Comparison of ENCODE assay signal across 27 cellular contexts in genomic region chrX:132086717-132087116, GRCh38. TPM values are rescaled to one million over a fixed set of nuclear protein-coding genes. Genes with fewer than 3 reads are reported as not detected.
DNase-seq lines count a peak whose midpoint lies in the region; ATAC-seq, FAIRE-seq and TF ChIP-seq lines count a peak whose summit lies in the region.
"Had no signal": no experiment of that assay in that cellular context is flagged by ENCODE, and none has a peak within 500 bp of the region (broad histone marks: within the 10 kb centered on the region; RNA-seq: fewer than 3 reads in every experiment).

No MANE protein-coding gene starts in this region.

- H2AFZ ChIP-seq in astrocyte (ENCODE audit: low read depth, low read length) (no peak overlapping the region), neuronal stem cell (ENCODE audit: low read length) (no peak overlapping the region)

- H2BK5ac ChIP-seq in neuronal stem cell (ENCODE audit: low read length), result no peak overlapping the region

- no peaks in the 10 kb centered on the region for H3K36me3 Mint-ChIP-seq in astrocyte (ENCODE audit: low read depth, unreplicated experiment)
- H3K36me3 Mint-ChIP-seq: activated naive CD4-positive, alpha-beta T cell treated with anti-CD3 and anti-CD28 coated beads, Interleukin-2, amount 10 ng/mL, durations not matched to agents 7 days and 5 days; naive thymus-derived CD4-positive, alpha-beta T cell had no signal

- no peak overlapping the region for H3K4me3 Mint-ChIP-seq in astrocyte (ENCODE audit: unreplicated experiment)
- H3K4me3 Mint-ChIP-seq: activated CD8-positive, alpha-beta T cell treated with anti-CD3 and anti-CD28 coated beads, Interleukin-2, amount 10 ng/mL, durations not matched to agents 7 days and 5 days; activated naive CD4-positive, alpha-beta T cell treated with anti-CD3 and anti-CD28 coated beads, Interleukin-2, amount 10 ng/mL, durations not matched to agents 7 days and 5 days; IgD-negative memory B cell; naive thymus-derived CD4-positive, alpha-beta T cell had no signal

- H2AK5ac ChIP-seq in neuronal stem cell (ENCODE audit: low read depth, low read length), result no peak overlapping the region

- H4K91ac ChIP-seq in neuronal stem cell (ENCODE audit: low read depth, low read length, poor library complexity), result no peak overlapping the region

- H3K4me3 ChIP-seq in A549 (no peak overlapping the region), astrocyte (ENCODE audit: insufficient read depth, low read depth, low read length) (no peak overlapping the region), fibroblast of villous mesenchyme (ENCODE audit: low read depth, low read length) (no peak overlapping the region), neuronal stem cell (ENCODE audit: low read length in 2 of 2) (no peak overlapping the region), right atrium auricular region (no peak overlapping the region)
- H3K4me3 ChIP-seq: ascending aorta, heart left ventricle, upper lobe of left lung had no signal

- DNase-seq in A549 (ENCODE audit: low read depth in 1 of 2, low spot score in 1 of 2) (no peak), HT1080 (ENCODE audit: low read depth) (peak; percentile 56), astrocyte (ENCODE audit: low read depth) (peak; percentile 6), fibroblast of villous mesenchyme (ENCODE audit: low read depth) (peak; percentile 33), neuronal stem cell (ENCODE audit: low spot score) (no peak), right atrium auricular region (ENCODE audit: low spot score) (no peak), NCI-H1436 (lab: John Stamatoyannopoulos, UW) (no peak)
- no peak for DNase-seq in stimulated activated CD4-positive, alpha-beta T cell treated with anti-CD3 and anti-CD28 coated beads, Interleukin-2, amount 100 ng/mL, for 48 hours
- DNase-seq: ACHN; activated CD4-positive, CD25-positive, alpha-beta regulatory T cell; activated CD8-positive, alpha-beta T cell treated with anti-CD3 and anti-CD28 coated beads, Interleukin-2, amount 10 ng/mL, durations not matched to agents 7 days and 5 days; activated naive CD4-positive, alpha-beta T cell treated with anti-CD3 and anti-CD28 coated beads, Interleukin-2, amount 10 ng/mL, durations not matched to agents 7 days and 5 days; activated T-cell treated with anti-CD3 and anti-CD28 coated beads, Interleukin-2, amount 50 U/mL, for 1 hour; C1 segment of cervical spinal cord; effector memory CD4-positive, alpha-beta T cell; heart left ventricle; left colon; naive thymus-derived CD4-positive, alpha-beta T cell; NCI-H1436 treated with DMSO at 0.1 percent for 48 hours; NCI-H524 treated with DMSO at 0.1 percent for 48 hours; T1000; upper lobe of left lung had no signal

- no peak for FAIRE-seq in A549 (lab: Jason Lieb, UNC)
- FAIRE-seq in astrocyte (lab: Jason Lieb, UNC), result peak; percentile 50
- FAIRE-seq: H1 had no signal

- no peaks in the 10 kb centered on the region for H3K27me3 Mint-ChIP-seq in astrocyte (ENCODE audit: low read depth, unreplicated experiment)

- H3K79me2 ChIP-seq in astrocyte (ENCODE audit: insufficient read depth, low read length), result no peaks in the 10 kb centered on the region

- no peak overlapping the region for H3K4ac ChIP-seq in neuronal stem cell (ENCODE audit: low read length)

- peak overlapping the region; percentile 41 for H3K27ac Mint-ChIP-seq in astrocyte (ENCODE audit: unreplicated experiment)
- H3K27ac Mint-ChIP-seq: activated CD8-positive, alpha-beta T cell treated with anti-CD3 and anti-CD28 coated beads, Interleukin-2, amount 10 ng/mL, durations not matched to agents 7 days and 5 days; activated naive CD4-positive, alpha-beta T cell treated with anti-CD3 and anti-CD28 coated beads, Interleukin-2, amount 10 ng/mL, durations not matched to agents 7 days and 5 days; IgD-negative memory B cell; naive thymus-derived CD4-positive, alpha-beta T cell had no signal

- H2BK12ac ChIP-seq in neuronal stem cell (ENCODE audit: low read length), result no peak overlapping the region

- H3K36me3 ChIP-seq in astrocyte (ENCODE audit: insufficient read depth, low read length) (no peaks in the 10 kb centered on the region), neuronal stem cell (replicated peaks in 1 of 2; ENCODE audit: control insufficient read depth in 2 of 2, insufficient read depth in 2 of 2, low read length in 2 of 2) (no peaks in the 10 kb centered on the region), right atrium auricular region (no peaks in the 10 kb centered on the region)
- H3K36me3 ChIP-seq: ascending aorta, heart left ventricle, upper lobe of left lung had no signal

- H2BK15ac ChIP-seq in neuronal stem cell (ENCODE audit: low read length), result no peak overlapping the region

- H3K4me1 Mint-ChIP-seq in astrocyte (ENCODE audit: low read depth, unreplicated experiment), result peaks cover 3% of the 10 kb centered on the region

- WGBS in A549 (ENCODE audit: missing lambda C conversion rate), result 0% methylated on average over 1 of the region's 1 CpG
- no CpG with 5 or more reads among the region's 1 CpG for WGBS in neuronal stem cell (ENCODE audit: extremely low coverage in 2 of 2, insufficient read length in 2 of 2, insufficient replicate concordance in 1 of 2), 2 donors

- no peak overlapping the region for H3K9ac ChIP-seq in astrocyte (ENCODE audit: low read length)
- H3K9ac ChIP-seq in neuronal stem cell (ENCODE audit: low read depth, low read length, poor library complexity), result no peak overlapping the region

- H4K8ac ChIP-seq in neuronal stem cell (ENCODE audit: low read depth, low read length), result no peak overlapping the region

- no peaks in the 10 kb centered on the region for H3K79me1 ChIP-seq in neuronal stem cell (ENCODE audit: low read depth, low read length)

- H2BK120ac ChIP-seq in neuronal stem cell (ENCODE audit: low read depth, low read length), result no peak overlapping the region

- H3K27me3 ChIP-seq in astrocyte (ENCODE audit: insufficient read depth, low read length) (no peaks in the 10 kb centered on the region), neuronal stem cell (ENCODE audit: control insufficient read depth in 3 of 3, insufficient read depth in 3 of 3, low read depth in 1 of 3, low read length in 3 of 3) (peaks cover 0 to 42% (median 0%) of the 10 kb centered on the region in 3 experiments), right atrium auricular region (no peaks in the 10 kb centered on the region)
- H3K27me3 ChIP-seq: ascending aorta, upper lobe of left lung had no signal

- H3K27ac ChIP-seq in A549 (no peak overlapping the region), astrocyte (ENCODE audit: low read depth, low read length) (no peak overlapping the region), neuronal stem cell (replicated peaks; ENCODE audit: low read length) (no peak overlapping the region), right atrium auricular region (no peak overlapping the region)
- H3K27ac ChIP-seq: ascending aorta, heart left ventricle, HL-60, upper lobe of left lung had no signal

- no peaks in the 10 kb centered on the region for H3K9me3 Mint-ChIP-seq in astrocyte (ENCODE audit: unreplicated experiment)
- H3K9me3 Mint-ChIP-seq: activated naive CD4-positive, alpha-beta T cell treated with anti-CD3 and anti-CD28 coated beads, Interleukin-2, amount 10 ng/mL, durations not matched to agents 7 days and 5 days; IgD-negative memory B cell had no signal

- CTCF ChIA-PET in A549 (lab: Yijun Ruan, JAX), result no interaction called here

- no peak for ATAC-seq in A549
- ATAC-seq: activated CD8-positive, alpha-beta T cell treated with anti-CD3 and anti-CD28 coated beads, Interleukin-2, amount 10 ng/mL, durations not matched to agents 7 days and 5 days; heart left ventricle; left colon; naive thymus-derived CD4-positive, alpha-beta T cell had no signal

- H3K18ac ChIP-seq in neuronal stem cell (ENCODE audit: low read length), result no peak overlapping the region

- TF ChIP-seq RAD21 in A549 (conservative IDR thresholded peaks at IDR 0.05 in 1 of 2, IDR thresholded peaks at IDR 0.05 in 1 of 2), result no peak

- H3K14ac ChIP-seq in neuronal stem cell (ENCODE audit: low read length), result no peak overlapping the region

- no peak for TF ChIP-seq POLR2A in A549 (IDR thresholded peaks at IDR 0.05; ENCODE audit: low read length)

- H3K9me3 ChIP-seq in A549 (no peaks in the 10 kb centered on the region), astrocyte (ENCODE audit: insufficient read depth, low read depth, low read length) (no peaks in the 10 kb centered on the region), neuronal stem cell (replicated peaks in 1 of 2; ENCODE audit: control insufficient read depth in 2 of 2, insufficient read depth in 1 of 2, low read depth in 1 of 2, low read length in 2 of 2) (no peaks in the 10 kb centered on the region), right atrium auricular region (no peaks in the 10 kb centered on the region)
- H3K9me3 ChIP-seq: ascending aorta, heart left ventricle, upper lobe of left lung had no signal

- TF ChIP-seq EP300 in A549 (IDR thresholded peaks at IDR 0.05), result no peak

- TF ChIP-seq CTCF in A549 (IDR thresholded peaks at IDR 0.05) (no peak), astrocyte (IDR thresholded peaks at IDR 0.05; ENCODE audit: insufficient read depth, low read depth, low read length) (no peak), fibroblast of villous mesenchyme (IDR thresholded peaks at IDR 0.05; ENCODE audit: insufficient read depth, low read depth, low read length) (no peak), right atrium auricular region (IDR thresholded peaks at IDR 0.05) (no peak)

- H3K4me2 ChIP-seq in A549 (peak overlapping the region; percentile 10; the same call in 1 of the 3 replicates), astrocyte (ENCODE audit: low read length) (peak overlapping the region; percentile 18), neuronal stem cell (ENCODE audit: insufficient read depth, low read length, poor library complexity, severe bottlenecking) (no peak overlapping the region)

- H3K23ac ChIP-seq in neuronal stem cell (ENCODE audit: low read depth, low read length, poor library complexity), result no peak overlapping the region

- H4K20me1 ChIP-seq in astrocyte (ENCODE audit: insufficient read depth, low read length), result no peaks in the 10 kb centered on the region

- no peaks in the 10 kb centered on the region for H3K4me1 ChIP-seq in A549
- no peaks in the 10 kb centered on the region for H3K4me1 ChIP-seq in astrocyte (ENCODE audit: insufficient read depth, low read length)
- H3K4me1 ChIP-seq in neuronal stem cell (ENCODE audit: control insufficient read depth in 2 of 2, insufficient read depth in 1 of 2, low read depth in 1 of 2, low read length in 2 of 2), result no peaks in the 10 kb centered on the region
- H3K4me1 ChIP-seq in right atrium auricular region, result no peaks in the 10 kb centered on the region
- H3K4me1 ChIP-seq: ascending aorta, heart left ventricle, upper lobe of left lung had no signal

- POLR2A ChIA-PET in A549 (lab: Yijun Ruan, JAX), result no interaction called here

RNA-seq across cellular contexts. Expression of gene FRMD7, which starts 41.1 kb away (rescaled TPM):
- polyA plus RNA-seq in A549 (2011; rRNA removed), result not detected in 2 replicates
- polyA plus RNA-seq in A549 (2012; cell fraction: cytosol; rRNA removed), result not detected in 2 replicates
- not detected in 2 replicates for polyA plus RNA-seq in A549 (2012; cell fraction: nucleus; rRNA removed)
- polyA plus RNA-seq in A549 (2017; fragmentation: RNase III; extraction: RNeasy Plus Mini Kit Qiagen cat#74134 plus additional on column Dnase treatment), result not detected in 3 replicates
- not detected in 2 replicates for polyA minus RNA-seq in A549 (2011; rRNA and poly(A)+ RNA removed)
- total RNA-seq in HT1080 (2014; rRNA removed; shearing (Covaris generic)), result not detected in 2 replicates
- polyA plus RNA-seq in HT1080 (2015; cell fraction: cytosol; rRNA removed), result not detected in 2 replicates
- polyA plus RNA-seq in HT1080 (2015; cell fraction: nucleus; rRNA removed), result 0.12 TPM in 1 of 2 replicates, not detected in the other
- 0.09 TPM in 1 of 2 replicates, not detected in the other for total RNA-seq in astrocyte
- total RNA-seq in fibroblast of villous mesenchyme, result not detected in 2 replicates
- not detected for polyA plus RNA-seq in neuronal stem cell (2013, experiment 1 of 2)
- not detected for polyA plus RNA-seq in neuronal stem cell (2013, experiment 2 of 2)
- total RNA-seq in right atrium auricular region, result not detected
- total RNA-seq: activated CD8-positive, alpha-beta T cell treated with anti-CD3 and anti-CD28 coated beads, Interleukin-2, amount 10 ng/mL, durations not matched to agents 7 days and 5 days; ascending aorta; cerebellum; H1; left colon; naive thymus-derived CD4-positive, alpha-beta T cell; upper lobe of left lung had no signal
- polyA plus RNA-seq: H1; IgD-negative memory B cell; naive thymus-derived CD4-positive, alpha-beta T cell had no signal

Comparison
In these comparisons a context has a peak if more than half of its experiments do, and no peak if none do; other contexts are left out.
1. DNase-seq: peak in HT1080 (single experiment), astrocyte (single experiment) and fibroblast of villous mesenchyme (single experiment); none in A549 (0 of 2), neuronal stem cell (single experiment), stimulated activated CD4-positive, alpha-beta T cell treated with anti-CD3 and anti-CD28 coated beads, Interleukin-2, amount 100 ng/mL, for 48 hours (0 of 2), right atrium auricular region (single experiment) and NCI-H1436 (single experiment).